In the genomic region with DNA sequence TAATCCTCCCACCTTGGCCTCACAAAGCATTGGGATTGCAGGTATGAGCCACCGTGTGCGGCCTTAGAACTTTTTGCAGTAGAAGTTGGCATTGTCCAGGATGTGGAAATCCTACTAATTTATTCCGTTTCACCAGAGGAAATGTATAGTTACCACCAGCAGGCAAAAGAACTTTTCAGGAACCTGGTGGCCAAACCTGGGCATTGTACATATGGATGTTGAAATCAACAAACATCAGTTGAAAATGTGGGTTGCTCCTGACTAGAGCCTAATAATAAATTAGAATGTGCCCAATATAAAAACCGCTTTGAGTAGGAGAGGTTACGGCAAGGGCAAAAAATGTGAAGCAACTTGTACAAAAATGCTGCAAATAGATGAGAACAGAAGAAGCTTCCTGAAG, we compare ENCODE assay signal across 17 cellular contexts.
"Had no signal": no experiment of that assay in that cellular context is flagged by ENCODE, and none has a peak within 500 bp of the region (broad histone marks: within the 10 kb centered on the region; RNA-seq: fewer than 3 reads in every experiment).

No MANE protein-coding gene starts in this region.

- H3K4me1 Mint-ChIP-seq: activated CD4-positive, alpha-beta T cell treated with anti-CD3 and anti-CD28 coated beads, Interleukin-2, amount 10 ng/mL, durations not matched to agents 7 days and 5 days; immature natural killer cell had no signal

- H3K27ac Mint-ChIP-seq: activated CD4-positive, alpha-beta T cell treated with anti-CD3 and anti-CD28 coated beads, Interleukin-2, amount 10 ng/mL, durations not matched to agents 7 days and 5 days; activated naive CD8-positive, alpha-beta T cell; activated T-cell treated with anti-CD3 and anti-CD28 coated beads, Interleukin-2, amount 50 U/mL, for 72 hours; immature natural killer cell; natural killer cell treated with Interleukin-12 subunit alpha and Interleukin-12 subunit beta and Interleukin-15 and Interleukin-18, amount 100 ng/mL, for 72 hours; stimulated activated naive B cell treated with anti-CD40 and anti-IgM and Interleukin-4, amounts not matched to agents 10 μg/mL and 1 μg/mL and 100 μg/mL, for 72 hours had no signal

- H3K4me3 Mint-ChIP-seq: activated CD4-positive, alpha-beta T cell treated with anti-CD3 and anti-CD28 coated beads, Interleukin-2, amount 10 ng/mL, durations not matched to agents 7 days and 5 days; activated naive CD8-positive, alpha-beta T cell; activated T-cell treated with anti-CD3 and anti-CD28 coated beads, Interleukin-2, amount 50 U/mL, for 72 hours; immature natural killer cell; natural killer cell treated with Interleukin-12 subunit alpha and Interleukin-12 subunit beta and Interleukin-15 and Interleukin-18, amount 100 ng/mL, for 72 hours; stimulated activated naive B cell treated with anti-CD40 and anti-IgM and Interleukin-4, amounts not matched to agents 10 μg/mL and 1 μg/mL and 100 μg/mL, for 72 hours had no signal

- ATAC-seq: activated T-cell treated with anti-CD3 and anti-CD28 coated beads, Interleukin-2, amount 50 U/mL, for 72 hours; body of pancreas; heart left ventricle; natural killer cell treated with Interleukin-12 subunit alpha and Interleukin-12 subunit beta and Interleukin-15 and Interleukin-18, amount 100 ng/mL, for 72 hours; stimulated activated naive B cell treated with anti-CD40 and anti-IgM and Interleukin-4, amounts not matched to agents 10 μg/mL and 1 μg/mL and 100 μg/mL, for 72 hours had no signal

- H3K27me3 ChIP-seq: body of pancreas, heart left ventricle, tibial artery, vagina had no signal

- H3K27me3 Mint-ChIP-seq: activated naive CD8-positive, alpha-beta T cell; stimulated activated naive B cell treated with anti-CD40 and anti-IgM and Interleukin-4, amounts not matched to agents 10 μg/mL and 1 μg/mL and 100 μg/mL, for 72 hours had no signal

- DNase-seq: activated CD4-positive, alpha-beta T cell treated with anti-CD3 and anti-CD28 coated beads, Interleukin-2, amount 10 ng/mL, durations not matched to agents 7 days and 5 days; activated CD8-positive, alpha-beta memory T cell treated with anti-CD3 and anti-CD28 coated beads, Interleukin-2, amount 50 U/mL, for 48 hours; activated gamma-delta T cell; activated T-cell treated with anti-CD3 and anti-CD28 coated beads, Interleukin-2, amount 50 U/mL, for 72 hours; amniotic stem cell; body of pancreas; central memory CD4-positive, alpha-beta T cell; effector CD8-positive, alpha-beta T cell; foreskin melanocyte; heart left ventricle; immature natural killer cell; stimulated activated CD4-positive, alpha-beta T cell treated with anti-CD3 and anti-CD28 coated beads, Interleukin-4, amount 100 ng/mL, for 1 hour; stimulated activated naive B cell treated with anti-CD40 and anti-IgM and Interleukin-4, amounts not matched to agents 10 μg/mL and 1 μg/mL and 100 μg/mL, for 72 hours; tibial artery had no signal

- H3K36me3 Mint-ChIP-seq: activated naive CD8-positive, alpha-beta T cell; natural killer cell treated with Interleukin-12 subunit alpha and Interleukin-12 subunit beta and Interleukin-15 and Interleukin-18, amount 100 ng/mL, for 72 hours had no signal

- H3K27ac ChIP-seq: body of pancreas, heart left ventricle, tibial artery, vagina had no signal

- H3K9me3 ChIP-seq: body of pancreas, tibial artery, vagina had no signal

- H3K4me3 ChIP-seq: body of pancreas, heart left ventricle, tibial artery, vagina had no signal

- H3K9me3 Mint-ChIP-seq: activated CD4-positive, alpha-beta T cell treated with anti-CD3 and anti-CD28 coated beads, Interleukin-2, amount 10 ng/mL, durations not matched to agents 7 days and 5 days; activated T-cell treated with anti-CD3 and anti-CD28 coated beads, Interleukin-2, amount 50 U/mL, for 72 hours; natural killer cell treated with Interleukin-12 subunit alpha and Interleukin-12 subunit beta and Interleukin-15 and Interleukin-18, amount 100 ng/mL, for 72 hours; stimulated activated naive B cell treated with anti-CD40 and anti-IgM and Interleukin-4, amounts not matched to agents 10 μg/mL and 1 μg/mL and 100 μg/mL, for 72 hours had no signal
